ENCODE assay signal across 8 cellular contexts in genomic region chr19:53537126-53537522, GRCh38. TPM values are rescaled to one million over a fixed set of nuclear protein-coding genes. Genes with fewer than 3 reads are reported as not detected.
A peak's percentile ranks its signal among the peaks of the same experiment; 100 is the strongest.
DNase-seq lines count a peak whose midpoint lies in the region; ATAC-seq, FAIRE-seq and TF ChIP-seq lines count a peak whose summit lies in the region.

No MANE protein-coding gene starts in this region.

- no peaks in the 10 kb centered on the region for H4K20me1 ChIP-seq in endothelial cell of umbilical vein (replicated peaks; ENCODE audit: control insufficient read depth, extremely low read depth, insufficient read depth, low read length)

- H3K9ac ChIP-seq in NT2/D1 (ENCODE audit: insufficient read length, low read depth) (peak overlapping the region; percentile 97), endothelial cell of umbilical vein (replicated peaks; ENCODE audit: extremely low read depth, insufficient read depth, low read length) (no peak overlapping the region), parathyroid adenoma (no peak overlapping the region)

- H3K27me3 ChIP-seq in NT2/D1 (ENCODE audit: insufficient read depth, insufficient read length) (no peaks in the 10 kb centered on the region), endothelial cell of umbilical vein (ENCODE audit: control insufficient read depth in 2 of 2, insufficient read depth in 2 of 2, low read length in 2 of 2) (no peaks in the 10 kb centered on the region), parathyroid adenoma (ENCODE audit: control insufficient read depth, insufficient read depth, low read length) (no peaks in the 10 kb centered on the region)

- peak overlapping the region; percentile 65 for H2AFZ ChIP-seq in endothelial cell of umbilical vein (ENCODE audit: low read depth, low read length)
- peak overlapping the region; percentile 87 for H2AFZ ChIP-seq in parathyroid adenoma

- BruUV-seq in endothelial cell of umbilical vein (replicated peaks; lab: Mats Ljungman, UMichigan) = no TSS peak

- DNase-seq in NT2/D1 (ENCODE audit: low read depth, low spot score) = no peak
- DNase-seq in endothelial cell of umbilical vein (ENCODE audit: low read depth, low spot score) = no peak
- DNase-seq in D341Med (ENCODE audit: low spot score) = no peak
- no peak for DNase-seq in HCEC 1CT
- no peak for DNase-seq in middle frontal gyrus (ENCODE audit: extremely low spot score, low spot score)

- ATAC-seq in GM19023 (IDR thresholded peaks at IDR 0.05; ENCODE audit: unreplicated experiment) = peak; percentile 9
- no peak for ATAC-seq in HG02678 (IDR thresholded peaks at IDR 0.05; ENCODE audit: unreplicated experiment)

- dilution Hi-C loops in endothelial cell of umbilical vein (cut with MboI; ENCODE audit: extremely low pct_ligation_motif_present, low sequenced_read_pairs) = no loop called here

- no peak overlapping the region for H3K27ac ChIP-seq in endothelial cell of umbilical vein (ENCODE audit: insufficient read depth, low read depth, low read length)
- H3K27ac ChIP-seq in parathyroid adenoma = peak overlapping the region; percentile 78

- FAIRE-seq in endothelial cell of umbilical vein (lab: Jason Lieb, UNC) = no peak

- CTCF ChIA-PET in endothelial cell of umbilical vein (lab: Charles Lee) = interaction anchor here (1.4 kb wide), 1 partner anchor 112 kb away, joined by 3 read pairs; no protein-coding TSS in a partner anchor

- peak overlapping the region; percentile 84 for H3K4me3 ChIP-seq in NT2/D1 (ENCODE audit: insufficient read length, low read depth)
- peak overlapping the region in 2 of 3 experiments; percentile 63 to 64 for H3K4me3 ChIP-seq in endothelial cell of umbilical vein (replicated peaks in 1 of 3; ENCODE audit: insufficient read depth in 1 of 3, low read depth in 1 of 3, low read length in 3 of 3)
- H3K4me3 ChIP-seq in parathyroid adenoma (ENCODE audit: low read depth, low read length) = peak overlapping the region; percentile 78

- no peaks in the 10 kb centered on the region for H3K9me1 ChIP-seq in endothelial cell of umbilical vein (replicated peaks; ENCODE audit: control insufficient read depth, extremely low read depth, insufficient read depth, low read length)

- H3K79me2 ChIP-seq in endothelial cell of umbilical vein (ENCODE audit: control insufficient read depth, insufficient read depth, low read length) = no peaks in the 10 kb centered on the region
- H3K79me2 ChIP-seq in parathyroid adenoma = peaks cover 5% of the 10 kb centered on the region

- intact Hi-C loops in endothelial cell of umbilical vein (cut with micrococcal nuclease) = no loop called here

- H3K9me3 ChIP-seq in NT2/D1 (ENCODE audit: insufficient read depth, low read length) = no peaks in the 10 kb centered on the region
- no peaks in the 10 kb centered on the region for H3K9me3 ChIP-seq in endothelial cell of umbilical vein (replicated peaks; ENCODE audit: control insufficient read depth, insufficient read depth, low read length)
- H3K9me3 ChIP-seq in parathyroid adenoma (ENCODE audit: control insufficient read depth, low read length) = no peaks in the 10 kb centered on the region

- H3K4me1 ChIP-seq in NT2/D1 (ENCODE audit: insufficient read depth, insufficient read length) = no peaks in the 10 kb centered on the region
- H3K4me1 ChIP-seq in endothelial cell of umbilical vein (ENCODE audit: control insufficient read depth, extremely low read depth, insufficient read depth, low read length) = no peaks in the 10 kb centered on the region
- H3K4me1 ChIP-seq in parathyroid adenoma = no peaks in the 10 kb centered on the region

- TF ChIP-seq POLR2A in endothelial cell of umbilical vein (IDR thresholded peaks at IDR 0.05; ENCODE audit: low read depth, low read length) = no peak

- peaks cover 29% of the 10 kb centered on the region for H3K36me3 ChIP-seq in NT2/D1 (ENCODE audit: insufficient read depth, insufficient read length, low read length)
- no peaks in the 10 kb centered on the region for H3K36me3 ChIP-seq in endothelial cell of umbilical vein (ENCODE audit: control insufficient read depth in 2 of 2, extremely low read depth in 1 of 2, insufficient read depth in 2 of 2, low read length in 2 of 2)
- no peaks in the 10 kb centered on the region for H3K36me3 ChIP-seq in parathyroid adenoma (ENCODE audit: control insufficient read depth, insufficient read depth, low read length)

- H3K4me2 ChIP-seq in endothelial cell of umbilical vein (ENCODE audit: insufficient read depth, low read length) (peak overlapping the region; percentile 42), parathyroid adenoma (ENCODE audit: low read length) (peak overlapping the region; percentile 90)

- POLR2A ChIA-PET in endothelial cell of umbilical vein (lab: Charles Lee) = no interaction called here

- TF ChIP-seq CTCF in endothelial cell of umbilical vein (IDR thresholded peaks at IDR 0.05; ENCODE audit: extremely low read depth in 1 of 2, insufficient read depth in 1 of 2, low read depth in 1 of 2, low read length in 2 of 2) (no peak), parathyroid adenoma (IDR thresholded peaks at IDR 0.05) (no peak)

TF ChIP-seq in endothelial cell of umbilical vein, 7 proteins besides CTCF, POLR2A, EP300 and RAD21:
- TF ChIP-seq EZH2 (IDR thresholded peaks at IDR 0.05; ENCODE audit: borderline replicate concordance, low read depth, low read length, severe bottlenecking) = no peak
- TF ChIP-seq MAX (IDR thresholded peaks at IDR 0.05; ENCODE audit: insufficient read depth, insufficient read length) = no peak
- TF ChIP-seq POLR2AphosphoS5 (IDR thresholded peaks at IDR 0.05; ENCODE audit: insufficient read depth, low read depth, low read length) = no peak
- TF ChIP-seq GATA2 (IDR thresholded peaks at IDR 0.05; ENCODE audit: insufficient read depth, insufficient read length, low read depth, low read length) = no peak
- no peak for TF ChIP-seq FOS (IDR thresholded peaks at IDR 0.05; ENCODE audit: borderline replicate concordance, insufficient read depth, low read length)
- no peak for TF ChIP-seq JUN (IDR thresholded peaks at IDR 0.05; ENCODE audit: borderline replicate concordance, insufficient read depth, insufficient read length, low read depth)
- TF ChIP-seq MYC (IDR thresholded peaks at IDR 0.05; ENCODE audit: low read depth, low read length) = no peak

RNA-seq across cellular contexts. Expression of gene ZNF331, which starts 0.8 kb away (rescaled TPM):
- 11.2 TPM in 2 replicates for total RNA-seq in endothelial cell of umbilical vein
- 3.9 and 6.2 TPM in 2 replicates for polyA plus RNA-seq in endothelial cell of umbilical vein
- polyA plus RNA-seq in endothelial cell of umbilical vein (2011; cell fraction: cytosol; rRNA removed) = 2.3 and 3.6 TPM in 2 replicates
- 18.4 and 27.7 TPM in 2 replicates for polyA plus RNA-seq in endothelial cell of umbilical vein (2011; cell fraction: nucleus; rRNA removed)
- polyA plus RNA-seq in endothelial cell of umbilical vein (2012) = 6.9 and 7.0 TPM in 2 replicates
- polyA minus RNA-seq in endothelial cell of umbilical vein = 6.4 and 9.2 TPM in 2 replicates
- 5.1 TPM for polyA minus RNA-seq in endothelial cell of umbilical vein (2011; cell fraction: cytosol; rRNA and poly(A)+ RNA removed)
- 10.5 and 11.8 TPM in 2 replicates for polyA minus RNA-seq in endothelial cell of umbilical vein (2011; cell fraction: nucleus; rRNA and poly(A)+ RNA removed)
